ENCODE assay signal across 16 cellular contexts in the genomic region with DNA sequence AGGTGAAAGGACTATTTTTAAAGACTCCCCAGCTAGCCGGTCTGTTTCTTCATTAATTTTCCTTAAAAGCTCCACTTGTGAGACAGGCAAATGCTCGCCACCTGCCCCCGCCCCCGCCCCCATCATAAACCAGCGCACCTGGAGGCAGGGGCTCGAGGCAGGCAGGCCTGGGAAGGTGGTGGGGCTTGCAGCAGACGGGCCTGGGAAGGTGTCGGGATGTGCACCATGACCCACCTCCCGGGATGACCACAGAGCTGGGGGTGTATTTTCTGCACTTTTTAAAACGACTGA.
DNase-seq lines count a peak whose midpoint lies in the region; ATAC-seq and TF ChIP-seq lines count a peak whose summit lies in the region.
"Had no signal": no experiment of that assay in that cellular context is flagged by ENCODE, and none has a peak within 500 bp of the region (broad histone marks: within the 10 kb centered on the region; RNA-seq: fewer than 3 reads in every experiment).

No MANE protein-coding gene starts in this region.

- no peak overlapping the region for H2AFZ ChIP-seq in PC-3 (ENCODE audit: low read length)

- peak overlapping the region; percentile 72 for H3K4me2 ChIP-seq in PC-3 (ENCODE audit: low read length)

- H3K9me2 ChIP-seq in PC-3 (replicated peaks; ENCODE audit: low read length) = no peaks in the 10 kb centered on the region

- H3F3A ChIP-seq in PC-3 (ENCODE audit: low read length, unreplicated experiment) = no peaks in the 10 kb centered on the region

- TF ChIP-seq CTCF in PC-3 (conservative IDR thresholded peaks at IDR 0.05; ENCODE audit: low read depth, low read length) (no peak), lower lobe of right lung (IDR thresholded peaks at IDR 0.05) (no peak)

- CTCF ChIA-PET in PC-3 (lab: Charles Lee) = no interaction called here

- H3K27me3 ChIP-seq in PC-3 (ENCODE audit: low read length) (peaks cover 34% of the 10 kb centered on the region), lower lobe of right lung (ENCODE audit: low read depth) (peaks cover 19% of the 10 kb centered on the region)
- H3K27me3 ChIP-seq: SJSA1 had no signal

- no peak overlapping the region for H3K9ac ChIP-seq in PC-3 (ENCODE audit: low read length)

- H3K4me1 ChIP-seq in PC-3 (ENCODE audit: insufficient read depth, low read length) = peaks cover 9% of the 10 kb centered on the region
- H3K4me1 ChIP-seq in lower lobe of right lung = no peaks in the 10 kb centered on the region

- peak; percentile 17 for DNase-seq in activated effector memory CD4-positive, alpha-beta T cell treated with anti-CD3 and anti-CD28 coated beads, Interleukin-2, amount 50 U/mL, for 16 hours
- DNase-seq in activated effector memory CD4-positive, alpha-beta T cell treated with Interleukin-2 at 50 U/mL for 16 hours = no peak
- DNase-seq in PC-3 (no peak), lower lobe of right lung (peak; percentile 22), sciatic nerve (ENCODE audit: low spot score) (peak; percentile 21), GDM1 (lab: John Stamatoyannopoulos, UW) (no peak), SHP77 (lab: John Stamatoyannopoulos, UW) (no peak), NCI-H128 (lab: John Stamatoyannopoulos, UW; ENCODE audit: unreplicated experiment) (no peak)
- DNase-seq: NCI-H1105, NCI-H1694, NCI-H2081 treated with DMSO at 0.1 percent for 48 hours, NCI-H82, OCI-M1 had no signal

- no TSS peak for BruUV-seq in PC-3 (replicated peaks; lab: Mats Ljungman, UMichigan)

- POLR2A ChIA-PET in PC-3 (lab: Charles Lee; ENCODE audit: unreplicated experiment) = no interaction called here

- H4K20me1 ChIP-seq in PC-3 (ENCODE audit: low read length) = no peaks in the 10 kb centered on the region

- H3K36me3 ChIP-seq in PC-3 (ENCODE audit: low read depth, low read length) (no peaks in the 10 kb centered on the region), lower lobe of right lung (no peaks in the 10 kb centered on the region)
- H3K36me3 ChIP-seq: SJSA1 had no signal

- ATAC-seq in PC-3 (no peak), lower lobe of right lung (no peak), sciatic nerve (no peak)
- ATAC-seq: K562 had no signal

- H3K4me3 ChIP-seq in PC-3 (ENCODE audit: low read length) (no peak overlapping the region), lower lobe of right lung (no peak overlapping the region)
- H3K4me3 ChIP-seq: K562, SJSA1 had no signal

- intact Hi-C loops in PC-3 (cut with micrococcal nuclease) (no loop called here), lower lobe of right lung (cut with DNase I) (no loop called here), sciatic nerve (cut with DNase I) (no loop called here)

- H3K79me2 ChIP-seq in PC-3 (ENCODE audit: low read length) = no peaks in the 10 kb centered on the region

- H3K27ac ChIP-seq in PC-3 (ENCODE audit: low read length) (no peak overlapping the region), lower lobe of right lung (no peak overlapping the region)
- H3K27ac ChIP-seq: 22Rv1, SJSA1 had no signal

- H3K9me3 ChIP-seq in PC-3 (ENCODE audit: low read length) (no peaks in the 10 kb centered on the region), lower lobe of right lung (no peaks in the 10 kb centered on the region)
- H3K9me3 ChIP-seq: SJSA1 had no signal

Comparison
In these comparisons a context has a peak if more than half of its experiments do, and no peak if none do; other contexts are left out.
1. DNase-seq: peak in activated effector memory CD4-positive, alpha-beta T cell treated with anti-CD3 and anti-CD28 coated beads, Interleukin-2, amount 50 U/mL, for 16 hours (single experiment), lower lobe of right lung (single experiment) and sciatic nerve (single experiment); none in activated effector memory CD4-positive, alpha-beta T cell treated with Interleukin-2 at 50 U/mL for 16 hours (single experiment), PC-3 (single experiment), GDM1 (single experiment), SHP77 (0 of 2) and NCI-H128 (single experiment).